Comparison of ENCODE assay signal across 14 cellular contexts in genomic region chr2:53549497-53549896, GRCh38.
A peak's percentile ranks its signal among the peaks of the same experiment; 100 is the strongest.
DNase-seq lines count a peak whose midpoint lies in the region; ATAC-seq, FAIRE-seq and TF ChIP-seq lines count a peak whose summit lies in the region.
"Had no signal": no experiment of that assay in that cellular context is flagged by ENCODE, and none has a peak within 500 bp of the region (broad histone marks: within the 10 kb centered on the region; RNA-seq: fewer than 3 reads in every experiment).

No MANE protein-coding gene starts in this region.

- TF ChIP-seq RAD21 in HepG2 (CRISPR knock-in tag; IDR thresholded peaks at IDR 0.05) = no peak

- H3K4me3 ChIP-seq in HepG2 (replicated peaks in 1 of 3; ENCODE audit: insufficient read depth in 1 of 3, low read depth in 2 of 3, low read length in 3 of 3) = no peak overlapping the region
- no peak overlapping the region for H3K4me3 ChIP-seq in right lobe of liver
- no peak overlapping the region for H3K4me3 ChIP-seq in heart left ventricle
- no peak overlapping the region for H3K4me3 ChIP-seq in right atrium auricular region
- H3K4me3 ChIP-seq: BLaER1 treated with 17β-estradiol and CSF1 and Interleukin-3, amounts not matched to agents 10 nM and 100 nM had no signal

- H3K4me1 ChIP-seq in HepG2 (ENCODE audit: insufficient read depth, low read length) = no peaks in the 10 kb centered on the region
- no peaks in the 10 kb centered on the region for H3K4me1 ChIP-seq in right lobe of liver
- peaks cover 0 to 5% (median 0%) of the 10 kb centered on the region in 12 donors for H3K4me1 ChIP-seq in heart left ventricle
- H3K4me1 ChIP-seq in right atrium auricular region = no peaks in the 10 kb centered on the region
- H3K4me1 ChIP-seq: BLaER1 treated with 17β-estradiol and CSF1 and Interleukin-3, amounts not matched to agents 10 nM and 100 nM had no signal

- WGBS in HepG2 (ENCODE audit: low lambda C conversion rate) = 1% methylated on average over 4 of the region's 4 CpGs
- WGBS in right lobe of liver (ENCODE audit: insufficient coverage, low coverage, low lambda C conversion rate, missing lambda C conversion rate) = 33% methylated on average over 4 of the region's 4 CpGs
- 40 to 53% (median 42%) methylated on average over 4 of the region's 4 CpGs for WGBS in heart left ventricle, 4 donors

- no peaks in the 10 kb centered on the region for H3K79me2 ChIP-seq in HepG2 (ENCODE audit: insufficient read depth, low read length)

- CTCF ChIA-PET in HepG2 (lab: Yijun Ruan, JAX; ENCODE audit: low intra/inter-chr PET ratio, low total read pairs) = no interaction called here

- no peak for TF ChIP-seq CTCF in HepG2 (CRISPR knock-in tag; IDR thresholded peaks at IDR 0.05)
- TF ChIP-seq CTCF in right lobe of liver (IDR thresholded peaks at IDR 0.05) = no peak
- no peak for TF ChIP-seq CTCF in heart left ventricle (IDR thresholded peaks at IDR 0.05)
- no peak for TF ChIP-seq CTCF in right atrium auricular region (IDR thresholded peaks at IDR 0.05)

- H3K27me3 ChIP-seq in HepG2 (ENCODE audit: control insufficient read depth in 1 of 2, insufficient read depth in 2 of 2, low read length in 2 of 2) = no peaks in the 10 kb centered on the region
- no peaks in the 10 kb centered on the region for H3K27me3 ChIP-seq in right lobe of liver
- H3K27me3 ChIP-seq in heart left ventricle = no peaks in the 10 kb centered on the region
- H3K27me3 ChIP-seq in right atrium auricular region = no peaks in the 10 kb centered on the region
- H3K27me3 ChIP-seq: BLaER1 treated with 17β-estradiol and CSF1 and Interleukin-3, amounts not matched to agents 10 nM and 100 nM had no signal

- BruUV-seq in HepG2 (replicated peaks; lab: Mats Ljungman, UMichigan) = no TSS peak

- H3K4me2 ChIP-seq in HepG2 (ENCODE audit: low read depth, low read length) = no peak overlapping the region
- H3K4me2 ChIP-seq: BLaER1 treated with 17β-estradiol and CSF1 and Interleukin-3, amounts not matched to agents 10 nM and 100 nM had no signal

- H4K20me1 ChIP-seq in HepG2 (ENCODE audit: insufficient read depth, low read length) = no peaks in the 10 kb centered on the region
- H4K20me1 ChIP-seq: BLaER1 treated with 17β-estradiol and CSF1 and Interleukin-3, amounts not matched to agents 10 nM and 100 nM had no signal

- H3K27ac ChIP-seq in HepG2 (ENCODE audit: extremely low read length, insufficient read depth, low read length) = no peak overlapping the region
- no peak overlapping the region for H3K27ac ChIP-seq in right lobe of liver
- peak overlapping the region in 1 of 12 donors; percentile 49 for H3K27ac ChIP-seq in heart left ventricle
- H3K27ac ChIP-seq in right atrium auricular region = peak overlapping the region in 1 of 2 donors; percentile 61
- H3K27ac ChIP-seq: BLaER1 treated with 17β-estradiol and CSF1 and Interleukin-3, amounts not matched to agents 10 nM and 100 nM; HL-60 had no signal

- ATAC-seq in HepG2 = peak; percentile 58
- no peak for ATAC-seq in right lobe of liver
- ATAC-seq in heart left ventricle = peak; percentile 93 to 97 (median 96)
- no peak for ATAC-seq in GM19328 (IDR thresholded peaks at IDR 0.05; ENCODE audit: unreplicated experiment)
- ATAC-seq: HCT116 had no signal

- no peak for DNase-seq in HepG2 (ENCODE audit: low spot score)
- DNase-seq in right lobe of liver = no peak
- DNase-seq in heart left ventricle = peak; percentile 23 to 84 (median 66)
- DNase-seq in right atrium auricular region (ENCODE audit: low spot score) = peak; percentile 67
- DNase-seq in DMS79 (lab: John Stamatoyannopoulos, UW) = no peak
- no peak for DNase-seq in activated effector memory CD4-positive, alpha-beta T cell treated with Interleukin-2 at 50 U/mL for 16 hours
- DNase-seq: ACHN; CD4-positive, CD25-positive, alpha-beta regulatory T cell; GOT3 had no signal

- TF ChIP-seq EP300 in HepG2 (IDR thresholded peaks at IDR 0.05; ENCODE audit: low read depth in 2 of 2, low read length in 2 of 2) = no peak
- no peak for TF ChIP-seq EP300 in HepG2 (CRISPR knock-in tag; IDR thresholded peaks at IDR 0.05; ENCODE audit: borderline replicate concordance)

- TF ChIP-seq POLR2A in HepG2 (IDR thresholded peaks at IDR 0.05; ENCODE audit: insufficient read depth in 1 of 2, low read depth in 2 of 2, low read length in 2 of 2) (no peak), right lobe of liver (IDR thresholded peaks at IDR 0.05) (no peak), heart left ventricle (IDR thresholded peaks at IDR 0.05) (no peak)

- H3K9ac ChIP-seq in HepG2 (ENCODE audit: insufficient read depth, low read depth, low read length) = no peak overlapping the region
- H3K9ac ChIP-seq: BLaER1 treated with 17β-estradiol and CSF1 and Interleukin-3, amounts not matched to agents 10 nM and 100 nM had no signal

- FAIRE-seq in HepG2 (lab: Jason Lieb, UNC) = no peak
- FAIRE-seq: GM12891 had no signal

- H3K36me3 ChIP-seq in HepG2 (replicated peaks in 1 of 2; ENCODE audit: control insufficient read depth in 1 of 2, insufficient read depth in 2 of 2, low read length in 2 of 2) (no peaks in the 10 kb centered on the region), right lobe of liver (no peaks in the 10 kb centered on the region), heart left ventricle (no peaks in the 10 kb centered on the region), right atrium auricular region (no peaks in the 10 kb centered on the region)

- in situ Hi-C loops in HepG2 (cut with HindIII; ENCODE audit: extremely low pct_ligation_motif_present, low pct_unique_long_range_greater_than_20kb) = no loop called here

- H3K9me3 ChIP-seq in HepG2 (ENCODE audit: low read length) = no peaks in the 10 kb centered on the region
- no peaks in the 10 kb centered on the region for H3K9me3 ChIP-seq in right lobe of liver
- H3K9me3 ChIP-seq in heart left ventricle = peaks cover 0 to 5% (median 0%) of the 10 kb centered on the region in 12 donors
- no peaks in the 10 kb centered on the region for H3K9me3 ChIP-seq in right atrium auricular region

- no peak overlapping the region for H2AFZ ChIP-seq in HepG2 (ENCODE audit: low read length)

- intact Hi-C loops in HepG2 (cut with micrococcal nuclease; ENCODE audit: unreplicated experiment) (no loop called here), right lobe of liver (cut with DNase I) (no loop called here), heart left ventricle (cut with DNase I) (no loop called here)

- POLR2A ChIA-PET in HepG2 (lab: Yijun Ruan, JAX) = no interaction called here

TF ChIP-seq in HepG2, 621 proteins besides CTCF, POLR2A, EP300 and RAD21 (continues in another document):
- TF ChIP-seq ZC3H4 (CRISPR knock-in tag; IDR thresholded peaks at IDR 0.05; ENCODE audit: borderline replicate concordance) = no peak
- TF ChIP-seq CREB3 (CRISPR knock-in tag; IDR thresholded peaks at IDR 0.05) = no peak
- TF ChIP-seq SATB2 (CRISPR knock-in tag; IDR thresholded peaks at IDR 0.05) = no peak
- no peak for TF ChIP-seq ZBTB39 (CRISPR knock-in tag; IDR thresholded peaks at IDR 0.05)

Comparison
In these comparisons a context has a peak if more than half of its experiments do, and no peak if none do; other contexts are left out.
1. ATAC-seq: peak in HepG2 (single experiment) and heart left ventricle (4 of 4); none in right lobe of liver (0 of 4) and GM19328 (single experiment).
2. DNase-seq: peak in heart left ventricle (5 of 5) and right atrium auricular region (single experiment); none in HepG2 (single experiment), right lobe of liver (0 of 3), DMS79 (single experiment) and activated effector memory CD4-positive, alpha-beta T cell treated with Interleukin-2 at 50 U/mL for 16 hours (single experiment).